In genomic region chr3:127637546-127637945, GRCh38 we compare ENCODE assay signal across 1 cellular context.
TF ChIP-seq lines count a peak whose summit lies in the region.

No MANE protein-coding gene starts in this region.

TF ChIP-seq in HepG2, 621 proteins besides CTCF, POLR2A, EP300 and RAD21:
- TF ChIP-seq DBP (CRISPR knock-in tag; IDR thresholded peaks at IDR 0.05; ENCODE audit: not compliant biosample characterization) (no peak), RERE (CRISPR knock-in tag; IDR thresholded peaks at IDR 0.05; ENCODE audit: low read depth) (no peak), RFXANK (CRISPR knock-in tag; IDR thresholded peaks at IDR 0.05) (no peak)
